Comparison of ENCODE assay signal across 8 cellular contexts in genomic region chr19:40147693-40148347, GRCh38. TPM values are rescaled to one million over a fixed set of nuclear protein-coding genes. Genes with fewer than 3 reads are reported as not detected.
A peak's percentile ranks its signal among the peaks of the same experiment; 100 is the strongest.
DNase-seq lines count a peak whose midpoint lies in the region; ATAC-seq and TF ChIP-seq lines count a peak whose summit lies in the region.

No MANE protein-coding gene starts in this region.

- H3K9me3 Mint-ChIP-seq in WTC11 = no peaks in the 10 kb centered on the region

- TF ChIP-seq CTCF in HFF-Myc (IDR thresholded peaks at IDR 0.05; ENCODE audit: low read depth, low read length, missing control alignments) (no peak), WTC11 (IDR thresholded peaks at IDR 0.05) (no peak)

- H3K27ac Mint-ChIP-seq in WTC11 = peak overlapping the region; percentile 21; the same call in 1 of the 2 replicates

- H3K27me3 Mint-ChIP-seq in WTC11 (ENCODE audit: low read depth) = no peaks in the 10 kb centered on the region

- no peak overlapping the region for H3K4me3 Mint-ChIP-seq in WTC11

- H3K4me1 Mint-ChIP-seq in WTC11 = 0 out of 2 replicates have a peak, but pooled peaks cover 5% of the 10 kb centered on the region

- H3K36me3 Mint-ChIP-seq in WTC11 = no peaks in the 10 kb centered on the region

- CTCF ChIA-PET in WTC11 (lab: Charles Lee) = interaction anchor here (0.5 to 1.3 kb wide), 5 partner anchors 9 to 32 kb away, joined by 3 to 4 read pairs (median 3); no protein-coding TSS in a partner anchor

- peak; percentile 84 for DNase-seq in AG08395 (ENCODE audit: low spot score)
- peak; percentile 83 for DNase-seq in HFF-Myc (ENCODE audit: extremely low read depth, low read depth)
- peak; percentile 8 for DNase-seq in WTC11 (ENCODE audit: low spot score)
- DNase-seq in hepatic stellate cell (ENCODE audit: low spot score) = peak; percentile 55
- DNase-seq in NCI-H1048 (lab: John Stamatoyannopoulos, UW) = no peak
- no peak for DNase-seq in stimulated activated CD4-positive, alpha-beta T cell treated with anti-CD3 and anti-CD28 coated beads, Interleukin-4, amount 100 ng/mL, for 4 hours
- DNase-seq in NCI-H2029 treated with DMSO at 0.1 percent for 48 hours (lab: John Stamatoyannopoulos, UW) = no peak

- POLR2A ChIA-PET in WTC11 (lab: Charles Lee) = no interaction called here

- no peak overlapping the region for H3K4me3 ChIP-seq in HFF-Myc (replicated peaks; ENCODE audit: low read depth, low read length)

- ATAC-seq in WTC11 (no peak), HG03039 (IDR thresholded peaks at IDR 0.05; ENCODE audit: unreplicated experiment) (no peak)

TF ChIP-seq in WTC11, 78 proteins besides CTCF, POLR2A, EP300 and RAD21:
- TF ChIP-seq MXD4 (CRISPR knock-in tag; IDR thresholded peaks at IDR 0.05; ENCODE audit: borderline replicate concordance) (no peak), PRDM15 (CRISPR knock-in tag; IDR thresholded peaks at IDR 0.05) (no peak), GTF2I (CRISPR knock-in tag; conservative IDR thresholded peaks at IDR 0.05) (no peak), HMGA2 (CRISPR knock-in tag; IDR thresholded peaks at IDR 0.05) (no peak), CREM (CRISPR knock-in tag; IDR thresholded peaks at IDR 0.05) (no peak), USF2 (CRISPR knock-in tag; IDR thresholded peaks at IDR 0.05) (no peak), SOX15 (CRISPR knock-in tag; IDR thresholded peaks at IDR 0.05) (no peak), ZNF232 (CRISPR knock-in tag; IDR thresholded peaks at IDR 0.05) (no peak), RORB (CRISPR knock-in tag; IDR thresholded peaks at IDR 0.05) (no peak), ESRRA (CRISPR knock-in tag; IDR thresholded peaks at IDR 0.05; ENCODE audit: borderline replicate concordance) (no peak), KAT7 (CRISPR knock-in tag; IDR thresholded peaks at IDR 0.05; ENCODE audit: borderline replicate concordance) (no peak), E2F4 (CRISPR knock-in tag; IDR thresholded peaks at IDR 0.05; ENCODE audit: borderline replicate concordance, low read depth) (no peak), ZNF138 (CRISPR knock-in tag; conservative IDR thresholded peaks at IDR 0.05) (no peak), ATF1 (CRISPR knock-in tag; IDR thresholded peaks at IDR 0.05) (no peak)

RNA-seq across cellular contexts. Expression of gene MAP3K10, which starts 43.4 kb away (rescaled TPM):
- 23.5 to 25.5 TPM (median 24.4 TPM) in 3 replicates for total RNA-seq in WTC11 (2021)

RNA-seq across cellular contexts. Expression of gene ZNF780A, which starts 57.1 kb away (rescaled TPM):
- 14.5 to 20.5 TPM (median 15.9 TPM) in 3 replicates for total RNA-seq in WTC11 (2021)

Comparison
In these comparisons a context has a peak if more than half of its experiments do, and no peak if none do; other contexts are left out.
1. DNase-seq: peak in AG08395 (single experiment), HFF-Myc (single experiment), WTC11 (single experiment) and hepatic stellate cell (single experiment); none in NCI-H1048 (single experiment), stimulated activated CD4-positive, alpha-beta T cell treated with anti-CD3 and anti-CD28 coated beads, Interleukin-4, amount 100 ng/mL, for 4 hours (0 of 2) and NCI-H2029 treated with DMSO at 0.1 percent for 48 hours (single experiment).